8 cellular contexts compared by ENCODE assay signal in genomic region chr2:226995625-226996041, GRCh38.
DNase-seq lines count a peak whose midpoint lies in the region; ATAC-seq, FAIRE-seq and TF ChIP-seq lines count a peak whose summit lies in the region.

No MANE protein-coding gene starts in this region.

- H3K4me3 ChIP-seq in adipocyte (ENCODE audit: low read length) (no peak overlapping the region), colonic mucosa (no peak overlapping the region), smooth muscle cell (no peak overlapping the region)

- no peak overlapping the region for H3K9ac ChIP-seq in adipocyte (ENCODE audit: low read length)
- H3K9ac ChIP-seq in colonic mucosa (ENCODE audit: low read depth in 2 of 2, low read length in 2 of 2) = no peak overlapping the region
- H3K9ac ChIP-seq in smooth muscle cell (ENCODE audit: low read depth) = no peak overlapping the region

- ATAC-seq in HG02678 (IDR thresholded peaks at IDR 0.05; ENCODE audit: unreplicated experiment) (peak; percentile 56), HG03469 (IDR thresholded peaks at IDR 0.05; ENCODE audit: unreplicated experiment) (no peak)

- no peak overlapping the region for H3K27ac ChIP-seq in colonic mucosa
- no peak overlapping the region for H3K27ac ChIP-seq in smooth muscle cell (ENCODE audit: low read depth)

- DNase-seq in AG20443 (ENCODE audit: low spot score) (peak; percentile 52), adipocyte (ENCODE audit: low read depth) (peak; percentile 55), midbrain (lab: John Stamatoyannopoulos, UW) (peak; percentile 20), colonic mucosa (no peak), GM12892 (ENCODE audit: insufficient read length) (no peak), smooth muscle cell (lab: John Stamatoyannopoulos, UW; ENCODE audit: unreplicated experiment) (no peak)

- H2AFZ ChIP-seq in smooth muscle cell (ENCODE audit: low read depth) = no peak overlapping the region

- TF ChIP-seq CTCF in colonic mucosa (IDR thresholded peaks at IDR 0.05) (no peak), smooth muscle cell (IDR thresholded peaks at IDR 0.05; ENCODE audit: borderline replicate concordance, insufficient read depth, poor library complexity, severe bottlenecking) (no peak)

- H3K36me3 ChIP-seq in adipocyte (ENCODE audit: control insufficient read depth, insufficient read depth, low read length, severe bottlenecking) (peaks cover 9% of the 10 kb centered on the region), colonic mucosa (no peaks in the 10 kb centered on the region), smooth muscle cell (ENCODE audit: low read depth) (no peaks in the 10 kb centered on the region)

- H3K79me2 ChIP-seq in smooth muscle cell (ENCODE audit: low read depth) = no peaks in the 10 kb centered on the region

- no peaks in the 10 kb centered on the region for H3F3A ChIP-seq in smooth muscle cell (ENCODE audit: low read depth)

- H3K4me2 ChIP-seq in smooth muscle cell = no peak overlapping the region

- TF ChIP-seq POLR2A in GM12892 (IDR thresholded peaks at IDR 0.05; ENCODE audit: low read depth, low read length) = no peak

- H3K9me3 ChIP-seq in adipocyte (ENCODE audit: control insufficient read depth, low read length) (no peaks in the 10 kb centered on the region), colonic mucosa (no peaks in the 10 kb centered on the region), smooth muscle cell (replicated peaks; ENCODE audit: low read depth) (no peaks in the 10 kb centered on the region)

- no peak for FAIRE-seq in GM12892 (lab: Jason Lieb, UNC)

- 95% methylated on average over 15 of the region's 15 CpGs for WGBS in smooth muscle cell (ENCODE audit: low lambda C conversion rate)

- H3K27me3 ChIP-seq in adipocyte (replicated peaks; ENCODE audit: control insufficient read depth, insufficient read depth, low read length) (no peaks in the 10 kb centered on the region), colonic mucosa (no peaks in the 10 kb centered on the region), smooth muscle cell (ENCODE audit: low read depth) (no peaks in the 10 kb centered on the region)

- intact Hi-C loops in colonic mucosa (cut with DNase I) = no loop called here

- H3K4me1 ChIP-seq in adipocyte (ENCODE audit: control insufficient read depth, insufficient read depth, low read length) (no peaks in the 10 kb centered on the region), colonic mucosa (no peaks in the 10 kb centered on the region), smooth muscle cell (ENCODE audit: low read depth) (no peaks in the 10 kb centered on the region)

- no peaks in the 10 kb centered on the region for H4K20me1 ChIP-seq in smooth muscle cell (ENCODE audit: low read depth)

Comparison
In these comparisons a context has a peak if more than half of its experiments do, and no peak if none do; other contexts are left out.
1. DNase-seq: peak in AG20443 (single experiment), adipocyte (single experiment) and midbrain (single experiment); none in colonic mucosa (single experiment), GM12892 (single experiment) and smooth muscle cell (single experiment).